Comparison of ENCODE assay signal across 8 cellular contexts in genomic region chr19:45469835-45470146, GRCh38. TPM values are rescaled to one million over a fixed set of nuclear protein-coding genes. Genes with fewer than 3 reads are reported as not detected.
DNase-seq lines count a peak whose midpoint lies in the region; ATAC-seq and TF ChIP-seq lines count a peak whose summit lies in the region.

No MANE protein-coding gene starts in this region.

- H3K9me2 ChIP-seq in PC-3 (replicated peaks; ENCODE audit: low read length) = no peaks in the 10 kb centered on the region

- H3K4me1 Mint-ChIP-seq in CD4-positive, alpha-beta memory T cell = peaks cover 12 to 77% (median 24%) of the 10 kb centered on the region in 4 donors

- H4K20me1 ChIP-seq in PC-3 (ENCODE audit: low read length) = peaks cover 33% of the 10 kb centered on the region

- H3K36me3 ChIP-seq in CD4-positive, alpha-beta memory T cell (ENCODE audit: insufficient read depth, low read length) = no peaks in the 10 kb centered on the region
- H3K36me3 ChIP-seq in PC-3 (ENCODE audit: low read depth, low read length) = no peaks in the 10 kb centered on the region
- H3K36me3 ChIP-seq in urinary bladder (ENCODE audit: insufficient read depth) = no peaks in the 10 kb centered on the region

- H3K36me3 Mint-ChIP-seq in CD4-positive, alpha-beta memory T cell = peaks cover 5 to 60% of the 10 kb centered on the region in 2 donors

- H2AFZ ChIP-seq in PC-3 (ENCODE audit: low read length) = no peak overlapping the region

- CTCF ChIA-PET in CD4-positive, alpha-beta memory T cell (lab: Charles Lee; ENCODE audit: partially characterized antibody) = interaction anchor here (1.0 to 5.2 kb wide), 6 partner anchors 9 to 172 kb away, joined by 3 to 65 read pairs (median 30); no protein-coding TSS in a partner anchor
- CTCF ChIA-PET in PC-3 (lab: Charles Lee) = interaction anchor here (1.9 kb wide), 1 partner anchor 9 kb away, joined by 9 read pairs; no protein-coding TSS in a partner anchor

- H3K27ac Mint-ChIP-seq in CD4-positive, alpha-beta memory T cell = peak overlapping the region; percentile 99 to 100 (median 99)

- POLR2A ChIA-PET in CD4-positive, alpha-beta memory T cell (lab: Charles Lee; ENCODE audit: partially characterized antibody) = interaction anchor here (1.0 to 8.5 kb wide), 15 partner anchors 8 to 377 kb away, joined by 3 to 240 read pairs (median 6); partner anchors contain the start of genes ERCC1, PPP1R13L and VASP
- POLR2A ChIA-PET in PC-3 (lab: Charles Lee; ENCODE audit: unreplicated experiment) = interaction anchor here (0.6 kb wide), 1 partner anchor 42 kb away, joined by 4 read pairs; no protein-coding TSS in a partner anchor

- H3K4me3 Mint-ChIP-seq in CD4-positive, alpha-beta memory T cell = peak overlapping the region; percentile 93 to 96 (median 95)

- ATAC-seq in GM21825 (IDR thresholded peaks at IDR 0.05; ENCODE audit: unreplicated experiment) (peak; percentile 31), PC-3 (peak; percentile 54), HG03025 (IDR thresholded peaks at IDR 0.05; ENCODE audit: low FRiP score, unreplicated experiment) (no peak)

- no peaks in the 10 kb centered on the region for H3K9me3 ChIP-seq in CD4-positive, alpha-beta memory T cell (ENCODE audit: control insufficient read depth in 1 of 2, low read length in 2 of 2)
- H3K9me3 ChIP-seq in PC-3 (ENCODE audit: low read length) = no peaks in the 10 kb centered on the region

- no peaks in the 10 kb centered on the region for H3F3A ChIP-seq in PC-3 (ENCODE audit: low read length, unreplicated experiment)

- peak overlapping the region; percentile 97 for H3K4me2 ChIP-seq in PC-3 (ENCODE audit: low read length)

- peaks cover 16% of the 10 kb centered on the region for H3K79me2 ChIP-seq in PC-3 (ENCODE audit: low read length)

- peak overlapping the region; percentile 89; the same call in 1 of the 2 replicates for H3K9ac ChIP-seq in PC-3 (ENCODE audit: low read length)

- peaks cover 27% of the 10 kb centered on the region for H3K4me1 ChIP-seq in CD4-positive, alpha-beta memory T cell (ENCODE audit: insufficient read depth, low read length)
- H3K4me1 ChIP-seq in PC-3 (ENCODE audit: insufficient read depth, low read length) (peaks cover 11% of the 10 kb centered on the region), urinary bladder (ENCODE audit: insufficient read depth) (no peaks in the 10 kb centered on the region)

- H3K27ac ChIP-seq in CD4-positive, alpha-beta memory T cell (ENCODE audit: low read depth, low read length) = peak overlapping the region; percentile 98
- peak overlapping the region; percentile 46 for H3K27ac ChIP-seq in PC-3 (ENCODE audit: low read length)
- peak overlapping the region; percentile 76 for H3K27ac ChIP-seq in urinary bladder (ENCODE audit: low read depth)

- H3K9me3 Mint-ChIP-seq in CD4-positive, alpha-beta memory T cell = peaks cover 0 to 57% (median 0%) of the 10 kb centered on the region in 8 donors

- no peaks in the 10 kb centered on the region for H3K27me3 ChIP-seq in CD4-positive, alpha-beta memory T cell (ENCODE audit: insufficient read depth, low read length)
- no peaks in the 10 kb centered on the region for H3K27me3 ChIP-seq in PC-3 (ENCODE audit: low read length)

- no peak for TF ChIP-seq CTCF in PC-3 (conservative IDR thresholded peaks at IDR 0.05; ENCODE audit: low read depth, low read length)
- TF ChIP-seq CTCF in choroid plexus epithelial cell (conservative IDR thresholded peaks at IDR 0.05; ENCODE audit: low read depth, low read length) = no peak

- H3K4me3 ChIP-seq in CD4-positive, alpha-beta memory T cell (ENCODE audit: low read length in 2 of 2) = peak overlapping the region; percentile 93 to 100
- H3K4me3 ChIP-seq in PC-3 (ENCODE audit: low read length) = peak overlapping the region; percentile 79
- H3K4me3 ChIP-seq in choroid plexus epithelial cell (ENCODE audit: low read depth, low read length) = peak overlapping the region; percentile 92
- H3K4me3 ChIP-seq in urinary bladder (ENCODE audit: low read depth, low read length) = peak overlapping the region; percentile 48

- intact Hi-C loops in CD4-positive, alpha-beta memory T cell (cut with micrococcal nuclease) = loop anchor here (1.0 kb wide), 3 partner anchors 9 to 115 kb away; partner anchors contain the start of gene OPA3
- intact Hi-C loops in PC-3 (cut with micrococcal nuclease) = no loop called here

- BruUV-seq in PC-3 (replicated peaks; lab: Mats Ljungman, UMichigan) = no TSS peak

- under 1% methylated on average over 14 of the region's 14 CpGs for WGBS in urinary bladder

- H3K27me3 Mint-ChIP-seq in CD4-positive, alpha-beta memory T cell = peaks cover 3 to 4% of the 10 kb centered on the region in 2 donors

- DNase-seq in CD4-positive, alpha-beta memory T cell = peak in 2 of 5 donors; percentile 63 to 70
- DNase-seq in PC-3 (no peak), choroid plexus epithelial cell (ENCODE audit: low read depth) (peak; percentile 24), medulla oblongata (ENCODE audit: extremely low spot score) (peak; percentile 89), EL (no peak)

RNA-seq across cellular contexts. Expression of gene FOSB, which starts 2.0 kb away (rescaled TPM):
- total RNA-seq in CD4-positive, alpha-beta memory T cell = 1 to 10 TPM; 4.2 to 4.7 TPM
- 10 to 100 TPM; 12.5 to 17.1 TPM for polyA plus RNA-seq in CD4-positive, alpha-beta memory T cell
- total RNA-seq in PC-3 (2014; rRNA removed) (35.8 and 60.5 TPM in 2 replicates), urinary bladder (10.4 TPM)
- 128 TPM for polyA plus RNA-seq in urinary bladder

RNA-seq across cellular contexts. Expression of gene RTN2, which starts 27.1 kb away (rescaled TPM):
- total RNA-seq in CD4-positive, alpha-beta memory T cell = 1 to 10 TPM in 1 of 2 experiments, under 1 TPM in 1; 0.14 to 1.1 TPM
- under 1 TPM in 1 of 2 donors, not detected in 1; 0.48 TPM for polyA plus RNA-seq in CD4-positive, alpha-beta memory T cell
- 9.5 and 12.9 TPM in 2 replicates for total RNA-seq in PC-3 (2014; rRNA removed)
- 6.0 TPM for total RNA-seq in urinary bladder
- polyA plus RNA-seq in urinary bladder = 34.9 TPM

RNA-seq across cellular contexts. Expression of gene PPM1N, which starts 28.5 kb away (rescaled TPM):
- total RNA-seq in CD4-positive, alpha-beta memory T cell = 1 to 10 TPM; 5.8 to 7.9 TPM
- polyA plus RNA-seq in CD4-positive, alpha-beta memory T cell = 1 to 10 TPM; 3.7 to 4.0 TPM
- 2.5 and 4.7 TPM in 2 replicates for total RNA-seq in PC-3 (2014; rRNA removed)
- 0.53 TPM for total RNA-seq in urinary bladder
- 5.3 TPM for polyA plus RNA-seq in urinary bladder

RNA-seq across cellular contexts. Expression of gene VASP, which starts 37.5 kb away (rescaled TPM):
- total RNA-seq in CD4-positive, alpha-beta memory T cell = 10 to 100 TPM; 89.8 to 92.8 TPM
- polyA plus RNA-seq in CD4-positive, alpha-beta memory T cell = 10 to 100 TPM; 49.1 to 53.4 TPM
- total RNA-seq in PC-3 (2014; rRNA removed) (120 and 158 TPM in 2 replicates), urinary bladder (42.6 TPM)
- 174 TPM for polyA plus RNA-seq in urinary bladder

RNA-seq across cellular contexts. Expression of gene ERCC1, which starts 46.1 kb away (rescaled TPM):
- 10 to 100 TPM; 46.6 to 46.9 TPM for total RNA-seq in CD4-positive, alpha-beta memory T cell
- polyA plus RNA-seq in CD4-positive, alpha-beta memory T cell = 10 to 100 TPM; 36.2 to 38.3 TPM
- total RNA-seq in PC-3 (2014; rRNA removed) (56.2 and 57.3 TPM in 2 replicates), urinary bladder (64.0 TPM)
- polyA plus RNA-seq in urinary bladder = 50.3 TPM

Comparison
In these comparisons a context has a peak if more than half of its experiments do, and no peak if none do; other contexts are left out.
1. DNase-seq: peak in choroid plexus epithelial cell (single experiment) and medulla oblongata (single experiment); none in PC-3 (single experiment) and EL (single experiment).
2. H3K27ac ChIP-seq: peak in every context shown above with its lines; median percentile 98 in CD4-positive, alpha-beta memory T cell; 76 in urinary bladder; 46 in PC-3.
3. Peak in every context shown above with its lines, with median percentiles within 50 percentile points of each other: H3K4me3 ChIP-seq.